In the genomic region with DNA sequence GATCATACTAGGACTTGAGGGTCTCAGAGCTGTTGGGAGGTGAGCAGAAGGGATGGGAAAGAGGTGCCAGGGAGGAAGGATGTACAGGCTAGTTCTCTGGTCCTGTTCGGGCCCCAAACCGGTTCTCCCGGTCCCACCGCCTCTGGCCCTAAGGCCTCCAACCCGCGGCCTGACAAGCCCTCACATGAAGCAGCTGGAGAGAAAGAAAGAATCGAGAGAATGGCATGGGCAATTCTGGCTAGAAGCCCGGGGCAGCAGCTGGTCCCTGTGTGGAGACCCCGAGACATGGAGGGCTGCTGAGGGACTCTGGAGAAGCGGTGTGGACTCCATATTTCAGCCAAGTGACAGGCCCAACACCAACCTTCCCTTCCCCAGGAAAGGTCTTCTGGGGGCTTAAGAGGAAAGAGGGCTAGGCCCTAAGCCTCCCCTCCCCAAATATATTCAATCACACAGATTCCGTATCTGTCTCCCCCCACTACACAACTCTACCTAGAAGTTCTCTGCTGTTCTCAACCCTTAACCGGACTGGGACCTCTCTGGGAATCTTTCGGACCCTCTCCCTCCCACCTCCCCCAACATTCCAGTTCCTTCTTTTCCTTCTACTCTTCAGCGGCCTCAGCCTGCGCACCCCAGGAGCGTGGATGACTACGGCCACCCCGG, we compare ENCODE assay signal across 8 cellular contexts. TPM values are rescaled to one million over a fixed set of nuclear protein-coding genes. Genes with fewer than 3 reads are reported as not detected.
A peak's percentile ranks its signal among the peaks of the same experiment; 100 is the strongest.
DNase-seq lines count a peak whose midpoint lies in the region; ATAC-seq, FAIRE-seq and TF ChIP-seq lines count a peak whose summit lies in the region.

No MANE protein-coding gene starts in this region.

- H4K20me1 ChIP-seq in endothelial cell of umbilical vein (replicated peaks; ENCODE audit: control insufficient read depth, extremely low read depth, insufficient read depth, low read length), result peaks cover 9% of the 10 kb centered on the region

- DNase-seq in AG08395 (ENCODE audit: low spot score) (peak; percentile 4), H7 (peak; percentile 49), SHP77 (lab: John Stamatoyannopoulos, UW) (peak; percentile 24 to 67), endothelial cell of umbilical vein (ENCODE audit: low read depth, low spot score) (peak; percentile 30), GF-D8 (lab: John Stamatoyannopoulos, UW) (no peak)

- dilution Hi-C loops in endothelial cell of umbilical vein (cut with MboI; ENCODE audit: extremely low pct_ligation_motif_present, low sequenced_read_pairs), result no loop called here

- H3K27me3 ChIP-seq in H7 (ENCODE audit: control insufficient read depth, insufficient read depth, low read length) (no peaks in the 10 kb centered on the region), endothelial cell of umbilical vein (ENCODE audit: control insufficient read depth in 2 of 2, insufficient read depth in 2 of 2, low read length in 2 of 2) (no peaks in the 10 kb centered on the region), muscle layer of duodenum (ENCODE audit: low read depth, low read length) (no peaks in the 10 kb centered on the region)

- peak; percentile 4 for FAIRE-seq in endothelial cell of umbilical vein (lab: Jason Lieb, UNC)

- H3K9ac ChIP-seq in endothelial cell of umbilical vein (replicated peaks; ENCODE audit: extremely low read depth, insufficient read depth, low read length), result peak overlapping the region; percentile 90

- peak overlapping the region; percentile 68 for H2AFZ ChIP-seq in endothelial cell of umbilical vein (ENCODE audit: low read depth, low read length)

- H3K4me2 ChIP-seq in endothelial cell of umbilical vein (ENCODE audit: insufficient read depth, low read length), result peak overlapping the region; percentile 68

- H3K36me3 ChIP-seq in H7 (replicated peaks; ENCODE audit: control insufficient read depth, insufficient read depth, low read length) (peaks cover 20% of the 10 kb centered on the region), endothelial cell of umbilical vein (ENCODE audit: control insufficient read depth in 2 of 2, extremely low read depth in 1 of 2, insufficient read depth in 2 of 2, low read length in 2 of 2) (peaks cover 21 to 22% of the 10 kb centered on the region in 2 experiments), muscle layer of duodenum (ENCODE audit: control insufficient read depth in 1 of 2, insufficient read depth in 2 of 2, low read length in 2 of 2) (peaks cover 24 to 40% of the 10 kb centered on the region in 2 donors)

- no peak for TF ChIP-seq CTCF in endothelial cell of umbilical vein (IDR thresholded peaks at IDR 0.05; ENCODE audit: extremely low read depth in 1 of 2, insufficient read depth in 1 of 2, low read depth in 1 of 2, low read length in 2 of 2)

- TF ChIP-seq POLR2A in endothelial cell of umbilical vein (IDR thresholded peaks at IDR 0.05; ENCODE audit: low read depth, low read length), result no peak

- CTCF ChIA-PET in endothelial cell of umbilical vein (lab: Charles Lee), result interaction anchor here (0.6 to 6.1 kb wide), 11 partner anchors 8 to 137 kb away, joined by 3 to 39 read pairs (median 5); a partner anchor contains a TSS

- H3K27ac ChIP-seq in endothelial cell of umbilical vein (ENCODE audit: insufficient read depth, low read depth, low read length), result peak overlapping the region; percentile 91
- peak overlapping the region; percentile 98 for H3K27ac ChIP-seq in muscle layer of duodenum (ENCODE audit: low read length)

- peaks cover 88% of the 10 kb centered on the region for H3K79me2 ChIP-seq in endothelial cell of umbilical vein (ENCODE audit: control insufficient read depth, insufficient read depth, low read length)

- ATAC-seq in HG02642 (IDR thresholded peaks at IDR 0.05; ENCODE audit: poor library complexity, unreplicated experiment) (no peak), HG03457 (IDR thresholded peaks at IDR 0.05; ENCODE audit: unreplicated experiment) (no peak)

- no peaks in the 10 kb centered on the region for H3K9me3 ChIP-seq in endothelial cell of umbilical vein (replicated peaks; ENCODE audit: control insufficient read depth, insufficient read depth, low read length)
- H3K9me3 ChIP-seq in muscle layer of duodenum (ENCODE audit: control insufficient read depth in 1 of 2, low read length in 2 of 2), result no peaks in the 10 kb centered on the region

- H3K4me3 ChIP-seq in H7 (ENCODE audit: insufficient read depth, low read depth, low read length) (peak overlapping the region; percentile 93), endothelial cell of umbilical vein (replicated peaks in 1 of 3; ENCODE audit: insufficient read depth in 1 of 3, low read depth in 1 of 3, low read length in 3 of 3) (peak overlapping the region; percentile 82 to 94 (median 91)), muscle layer of duodenum (ENCODE audit: low read depth in 1 of 2, low read length in 2 of 2) (peak overlapping the region; percentile 90 to 99)

- BruUV-seq in endothelial cell of umbilical vein (replicated peaks; lab: Mats Ljungman, UMichigan), result TSS peak; percentile 20

- POLR2A ChIA-PET in endothelial cell of umbilical vein (lab: Charles Lee), result no interaction called here

- H3K4me1 ChIP-seq in endothelial cell of umbilical vein (ENCODE audit: control insufficient read depth, extremely low read depth, insufficient read depth, low read length), result peaks cover 33% of the 10 kb centered on the region
- peaks cover 7 to 41% of the 10 kb centered on the region in 2 donors for H3K4me1 ChIP-seq in muscle layer of duodenum (ENCODE audit: control insufficient read depth in 1 of 2, insufficient read depth in 2 of 2, low read length in 2 of 2)

- H3K9me1 ChIP-seq in endothelial cell of umbilical vein (replicated peaks; ENCODE audit: control insufficient read depth, extremely low read depth, insufficient read depth, low read length), result no peaks in the 10 kb centered on the region

- intact Hi-C loops in endothelial cell of umbilical vein (cut with micrococcal nuclease), result loop anchor here (1.0 to 2.0 kb wide), 2 partner anchors 11 to 50 kb away; a partner anchor contains a TSS

TF ChIP-seq in endothelial cell of umbilical vein, 7 proteins besides CTCF, POLR2A, EP300 and RAD21 (continues in another document):
- TF ChIP-seq GATA2 (IDR thresholded peaks at IDR 0.05; ENCODE audit: insufficient read depth, insufficient read length, low read depth, low read length), result no peak

RNA-seq across cellular contexts. Expression of a gene that starts 0.6 kb away (rescaled TPM):
- 72.1 and 78.6 TPM in 2 replicates for total RNA-seq in H7 (2014; rRNA removed; shearing (Covaris generic))
- total RNA-seq in endothelial cell of umbilical vein, result 85.9 and 92.7 TPM in 2 replicates
- polyA plus RNA-seq in endothelial cell of umbilical vein, result 58.4 and 59.6 TPM in 2 replicates
- polyA plus RNA-seq in endothelial cell of umbilical vein (2011; cell fraction: cytosol; rRNA removed), result 61.8 and 67.0 TPM in 2 replicates
- polyA plus RNA-seq in endothelial cell of umbilical vein (2011; cell fraction: nucleus; rRNA removed), result 162 and 188 TPM in 2 replicates
- 53.4 and 61.2 TPM in 2 replicates for polyA plus RNA-seq in endothelial cell of umbilical vein (2012)
- polyA minus RNA-seq in endothelial cell of umbilical vein, result 95.1 and 99.4 TPM in 2 replicates
- 40.6 TPM for polyA minus RNA-seq in endothelial cell of umbilical vein (2011; cell fraction: cytosol; rRNA and poly(A)+ RNA removed)
- 33.7 and 43.0 TPM in 2 replicates for polyA minus RNA-seq in endothelial cell of umbilical vein (2011; cell fraction: nucleus; rRNA and poly(A)+ RNA removed)

RNA-seq across cellular contexts. Expression of a gene that starts 1.4 kb away (rescaled TPM):
- total RNA-seq in H7 (2014; rRNA removed; shearing (Covaris generic)), result 37.2 and 45.9 TPM in 2 replicates
- 26.5 and 38.1 TPM in 2 replicates for total RNA-seq in endothelial cell of umbilical vein
- polyA plus RNA-seq in endothelial cell of umbilical vein, result 24.4 and 25.2 TPM in 2 replicates
- 33.1 and 34.9 TPM in 2 replicates for polyA plus RNA-seq in endothelial cell of umbilical vein (2011; cell fraction: cytosol; rRNA removed)
- polyA plus RNA-seq in endothelial cell of umbilical vein (2011; cell fraction: nucleus; rRNA removed), result 11.6 and 14.1 TPM in 2 replicates
- 44.4 and 59.5 TPM in 2 replicates for polyA plus RNA-seq in endothelial cell of umbilical vein (2012)
- 22.4 and 24.3 TPM in 2 replicates for polyA minus RNA-seq in endothelial cell of umbilical vein
- polyA minus RNA-seq in endothelial cell of umbilical vein (2011; cell fraction: cytosol; rRNA and poly(A)+ RNA removed), result 0.20 TPM
- 4.5 and 7.2 TPM in 2 replicates for polyA minus RNA-seq in endothelial cell of umbilical vein (2011; cell fraction: nucleus; rRNA and poly(A)+ RNA removed)

RNA-seq across cellular contexts. Expression of a gene that starts 11.3 kb away (rescaled TPM):
- 4.7 and 5.9 TPM in 2 replicates for total RNA-seq in H7 (2014; rRNA removed; shearing (Covaris generic))
- 3.2 and 3.5 TPM in 2 replicates for total RNA-seq in endothelial cell of umbilical vein
- 3.0 and 3.6 TPM in 2 replicates for polyA plus RNA-seq in endothelial cell of umbilical vein
- polyA plus RNA-seq in endothelial cell of umbilical vein (2011; cell fraction: cytosol; rRNA removed), result 1.8 and 2.0 TPM in 2 replicates
- polyA plus RNA-seq in endothelial cell of umbilical vein (2011; cell fraction: nucleus; rRNA removed), result 1.1 and 1.3 TPM in 2 replicates
- polyA plus RNA-seq in endothelial cell of umbilical vein (2012), result 2.4 and 2.6 TPM in 2 replicates
- 0.62 and 1.3 TPM in 2 replicates for polyA minus RNA-seq in endothelial cell of umbilical vein
- 3.8 TPM for polyA minus RNA-seq in endothelial cell of umbilical vein (2011; cell fraction: cytosol; rRNA and poly(A)+ RNA removed)
- 0.82 and 0.91 TPM in 2 replicates for polyA minus RNA-seq in endothelial cell of umbilical vein (2011; cell fraction: nucleus; rRNA and poly(A)+ RNA removed)

RNA-seq across cellular contexts. Expression of a gene that starts 11.7 kb away (rescaled TPM):
- total RNA-seq in H7 (2014; rRNA removed; shearing (Covaris generic)), result 4.0 and 5.8 TPM in 2 replicates
- 4.3 and 5.0 TPM in 2 replicates for total RNA-seq in endothelial cell of umbilical vein
- 2.6 and 3.6 TPM in 2 replicates for polyA plus RNA-seq in endothelial cell of umbilical vein
- 5.9 TPM in 2 replicates for polyA plus RNA-seq in endothelial cell of umbilical vein (2011; cell fraction: cytosol; rRNA removed)
- 8.9 and 10.2 TPM in 2 replicates for polyA plus RNA-seq in endothelial cell of umbilical vein (2011; cell fraction: nucleus; rRNA removed)
- 1.3 and 2.9 TPM in 2 replicates for polyA plus RNA-seq in endothelial cell of umbilical vein (2012)
- 7.6 and 11.4 TPM in 2 replicates for polyA minus RNA-seq in endothelial cell of umbilical vein
- polyA minus RNA-seq in endothelial cell of umbilical vein (2011; cell fraction: cytosol; rRNA and poly(A)+ RNA removed), result 14.1 TPM
- polyA minus RNA-seq in endothelial cell of umbilical vein (2011; cell fraction: nucleus; rRNA and poly(A)+ RNA removed), result 3.2 and 7.6 TPM in 2 replicates

RNA-seq across cellular contexts. Expression of a gene that starts 22.4 kb away (rescaled TPM):
- total RNA-seq in H7 (2014; rRNA removed; shearing (Covaris generic)), result 0.48 and 0.96 TPM in 2 replicates
- total RNA-seq in endothelial cell of umbilical vein, result 0.42 and 0.67 TPM in 2 replicates
- polyA plus RNA-seq in endothelial cell of umbilical vein, result 0.26 and 0.41 TPM in 2 replicates
- 0.23 and 0.27 TPM in 2 replicates for polyA plus RNA-seq in endothelial cell of umbilical vein (2011; cell fraction: cytosol; rRNA removed)
- 1.3 and 1.8 TPM in 2 replicates for polyA plus RNA-seq in endothelial cell of umbilical vein (2011; cell fraction: nucleus; rRNA removed)
- 0.05 and 0.60 TPM in 2 replicates for polyA plus RNA-seq in endothelial cell of umbilical vein (2012)
- 0.51 TPM in 1 of 2 replicates, not detected in the other for polyA minus RNA-seq in endothelial cell of umbilical vein
- not detected for polyA minus RNA-seq in endothelial cell of umbilical vein (2011; cell fraction: cytosol; rRNA and poly(A)+ RNA removed)
- 0.53 and 0.96 TPM in 2 replicates for polyA minus RNA-seq in endothelial cell of umbilical vein (2011; cell fraction: nucleus; rRNA and poly(A)+ RNA removed)
